In the genomic region with DNA sequence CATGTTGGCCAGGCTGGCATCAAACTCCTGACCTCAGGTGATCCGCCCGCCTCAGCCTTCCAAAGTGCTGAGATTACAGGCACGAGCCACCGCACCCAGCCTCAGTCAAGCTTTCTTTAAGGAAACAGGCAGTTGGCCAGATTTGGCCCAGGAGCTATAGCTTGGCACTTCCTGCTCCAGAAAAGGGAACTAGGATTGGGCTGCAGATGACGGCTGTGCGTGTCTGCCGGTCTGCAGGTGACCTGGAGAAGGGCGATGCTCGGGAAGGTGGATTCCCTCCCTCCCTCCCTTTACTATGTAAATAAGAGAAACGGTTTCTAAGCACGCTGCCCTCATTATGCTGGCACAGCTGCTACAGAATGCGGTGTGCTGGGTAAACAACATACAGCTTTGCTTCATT, we compare ENCODE assay signal across 9 cellular contexts.
DNase-seq lines count a peak whose midpoint lies in the region; ATAC-seq lines count a peak whose summit lies in the region.
"Had no signal": no experiment of that assay in that cellular context is flagged by ENCODE, and none has a peak within 500 bp of the region (broad histone marks: within the 10 kb centered on the region; RNA-seq: fewer than 3 reads in every experiment).

No MANE protein-coding gene starts in this region.

- H3K27ac Mint-ChIP-seq in activated CD4-positive, alpha-beta T cell treated with anti-CD3 and anti-CD28 coated beads, Interleukin-2, amount 10 ng/mL, durations not matched to agents 24 days and 14 days: peak overlapping the region; percentile 99
- peak overlapping the region; percentile 99 for H3K27ac Mint-ChIP-seq in activated naive CD8-positive, alpha-beta T cell treated with anti-CD3 and anti-CD28 coated beads for 36 hours
- peak overlapping the region; percentile 92 for H3K27ac Mint-ChIP-seq in stimulated activated naive B cell treated with anti-CD40 and anti-IgM and Interleukin-4, amounts not matched to agents 10 μg/mL and 1 μg/mL and 100 μg/mL, for 72 hours

- H3K4me3 Mint-ChIP-seq in activated CD4-positive, alpha-beta T cell treated with anti-CD3 and anti-CD28 coated beads, Interleukin-2, amount 10 ng/mL, durations not matched to agents 24 days and 14 days: peak overlapping the region; percentile 76
- H3K4me3 Mint-ChIP-seq in activated naive CD8-positive, alpha-beta T cell treated with anti-CD3 and anti-CD28 coated beads for 36 hours: no peak overlapping the region
- H3K4me3 Mint-ChIP-seq in stimulated activated naive B cell treated with anti-CD40 and anti-IgM and Interleukin-4, amounts not matched to agents 10 μg/mL and 1 μg/mL and 100 μg/mL, for 72 hours: peak overlapping the region; percentile 39 to 56
- H3K4me3 Mint-ChIP-seq: nephron had no signal

- H3K27me3 Mint-ChIP-seq in activated CD4-positive, alpha-beta T cell treated with anti-CD3 and anti-CD28 coated beads, Interleukin-2, amount 10 ng/mL, durations not matched to agents 24 days and 14 days: no peaks in the 10 kb centered on the region
- H3K27me3 Mint-ChIP-seq in activated naive CD8-positive, alpha-beta T cell treated with anti-CD3 and anti-CD28 coated beads for 36 hours: no peaks in the 10 kb centered on the region
- H3K27me3 Mint-ChIP-seq in stimulated activated naive B cell treated with anti-CD40 and anti-IgM and Interleukin-4, amounts not matched to agents 10 μg/mL and 1 μg/mL and 100 μg/mL, for 72 hours: no peaks in the 10 kb centered on the region

- peaks cover 38% of the 10 kb centered on the region for H3K36me3 Mint-ChIP-seq in activated CD4-positive, alpha-beta T cell treated with anti-CD3 and anti-CD28 coated beads, Interleukin-2, amount 10 ng/mL, durations not matched to agents 24 days and 14 days (ENCODE audit: low read depth)
- peaks cover 61% of the 10 kb centered on the region for H3K36me3 Mint-ChIP-seq in activated naive CD8-positive, alpha-beta T cell treated with anti-CD3 and anti-CD28 coated beads for 36 hours
- H3K36me3 Mint-ChIP-seq in stimulated activated naive B cell treated with anti-CD40 and anti-IgM and Interleukin-4, amounts not matched to agents 10 μg/mL and 1 μg/mL and 100 μg/mL, for 72 hours: peaks cover 24 to 49% of the 10 kb centered on the region in 2 donors

- no peaks in the 10 kb centered on the region for H3K9me3 Mint-ChIP-seq in activated CD4-positive, alpha-beta T cell treated with anti-CD3 and anti-CD28 coated beads, Interleukin-2, amount 10 ng/mL, durations not matched to agents 24 days and 14 days
- H3K9me3 Mint-ChIP-seq in activated naive CD8-positive, alpha-beta T cell treated with anti-CD3 and anti-CD28 coated beads for 36 hours: peaks cover 1% of the 10 kb centered on the region
- H3K9me3 Mint-ChIP-seq in stimulated activated naive B cell treated with anti-CD40 and anti-IgM and Interleukin-4, amounts not matched to agents 10 μg/mL and 1 μg/mL and 100 μg/mL, for 72 hours: no peaks in the 10 kb centered on the region
- H3K9me3 Mint-ChIP-seq: nephron had no signal

- ATAC-seq in stimulated activated naive B cell treated with anti-CD40 and anti-IgM and Interleukin-4, amounts not matched to agents 10 μg/mL and 1 μg/mL and 100 μg/mL, for 72 hours (replicated peaks): peak; percentile 51 to 82
- ATAC-seq in GM21381 (IDR thresholded peaks at IDR 0.05; ENCODE audit: unreplicated experiment): no peak

- H3K4me1 Mint-ChIP-seq in activated CD4-positive, alpha-beta T cell treated with anti-CD3 and anti-CD28 coated beads, Interleukin-2, amount 10 ng/mL, durations not matched to agents 24 days and 14 days: peaks cover 74% of the 10 kb centered on the region
- H3K4me1 Mint-ChIP-seq in activated naive CD8-positive, alpha-beta T cell treated with anti-CD3 and anti-CD28 coated beads for 36 hours: peaks cover 62% of the 10 kb centered on the region
- H3K4me1 Mint-ChIP-seq in stimulated activated naive B cell treated with anti-CD40 and anti-IgM and Interleukin-4, amounts not matched to agents 10 μg/mL and 1 μg/mL and 100 μg/mL, for 72 hours: peaks cover 37 to 56% of the 10 kb centered on the region in 2 donors

- intact Hi-C loops in activated CD4-positive, alpha-beta T cell treated with anti-CD3 and anti-CD28 coated beads, Interleukin-2, amount 10 ng/mL, durations not matched to agents 24 days and 14 days (cut with micrococcal nuclease): no loop called here

- DNase-seq in activated CD4-positive, alpha-beta T cell treated with anti-CD3 and anti-CD28 coated beads, Interleukin-2, amount 10 ng/mL, durations not matched to agents 24 days and 14 days: no peak
- no peak for DNase-seq in activated CD4-positive, alpha-beta T cell treated with anti-CD3 and anti-CD28 coated beads for 1 hour
- DNase-seq in NCI-H2171 treated with DMSO at 0.1 percent for 48 hours (lab: John Stamatoyannopoulos, UW) (peak; percentile 85), putamen (ENCODE audit: low spot score) (no peak)
- DNase-seq in activated naive CD8-positive, alpha-beta T cell treated with anti-CD3 and anti-CD28 coated beads for 36 hours: no peak
- peak; percentile 53 for DNase-seq in stimulated activated naive B cell treated with anti-CD40 and anti-IgM and Interleukin-4, amounts not matched to agents 10 μg/mL and 1 μg/mL and 100 μg/mL, for 72 hours
- DNase-seq in stimulated activated CD4-positive, alpha-beta T cell treated with anti-CD3 and anti-CD28 coated beads, Interleukin-1b, Interleukin-23, amount 100 ng/mL, for 48 hours: no peak

Comparison
In these comparisons a context has a peak if more than half of its experiments do, and no peak if none do; other contexts are left out.
1. DNase-seq: peak in NCI-H2171 treated with DMSO at 0.1 percent for 48 hours (single experiment) and stimulated activated naive B cell treated with anti-CD40 and anti-IgM and Interleukin-4, amounts not matched to agents 10 μg/mL and 1 μg/mL and 100 μg/mL, for 72 hours (single experiment); none in activated CD4-positive, alpha-beta T cell treated with anti-CD3 and anti-CD28 coated beads, Interleukin-2, amount 10 ng/mL, durations not matched to agents 24 days and 14 days (single experiment), activated CD4-positive, alpha-beta T cell treated with anti-CD3 and anti-CD28 coated beads for 1 hour (single experiment), activated naive CD8-positive, alpha-beta T cell treated with anti-CD3 and anti-CD28 coated beads for 36 hours (single experiment), putamen (single experiment) and stimulated activated CD4-positive, alpha-beta T cell treated with anti-CD3 and anti-CD28 coated beads, Interleukin-1b, Interleukin-23, amount 100 ng/mL, for 48 hours (single experiment).
2. Peak in every context shown above with its lines, with median percentiles within 50 percentile points of each other: H3K27ac Mint-ChIP-seq.